Comparison of ENCODE assay signal across 8 cellular contexts in genomic region chr6:107847844-107848802, GRCh38. TPM values are rescaled to one million over a fixed set of nuclear protein-coding genes. Genes with fewer than 3 reads are reported as not detected.
A peak's percentile ranks its signal among the peaks of the same experiment; 100 is the strongest.
DNase-seq lines count a peak whose midpoint lies in the region; ATAC-seq and TF ChIP-seq lines count a peak whose summit lies in the region.

No MANE protein-coding gene starts in this region.

- TF ChIP-seq RAD21 in neural cell (conservative IDR thresholded peaks at IDR 0.05), result peak; percentile 87

- TF ChIP-seq EP300 in neural cell (conservative IDR thresholded peaks at IDR 0.05; ENCODE audit: poor library complexity, severe bottlenecking), result no peak

- H3K4me3 ChIP-seq in BLaER1 treated with 17β-estradiol and CSF1 and Interleukin-3, amounts not matched to agents 10 nM and 100 nM, result peak overlapping the region; percentile 43 to 67 (median 52)
- H3K4me3 ChIP-seq in neural cell (ENCODE audit: low read length), result peak overlapping the region; percentile 60

- H3K4me2 ChIP-seq in BLaER1 treated with 17β-estradiol and CSF1 and Interleukin-3, amounts not matched to agents 10 nM and 100 nM, result peak overlapping the region; percentile 70 to 95 (median 87)
- H3K4me2 ChIP-seq in neural cell (ENCODE audit: low read length), result no peak overlapping the region

- peak overlapping the region; percentile 42 for H2AFZ ChIP-seq in neural cell (ENCODE audit: low read depth, low read length)

- H3K36me3 ChIP-seq in BLaER1 treated with 17β-estradiol and CSF1 and Interleukin-3, amounts not matched to agents 10 nM and 100 nM, result no peaks in the 10 kb centered on the region
- H3K36me3 ChIP-seq in neural cell (ENCODE audit: insufficient read depth, low read length), result no peaks in the 10 kb centered on the region

- peak; percentile 85 for ATAC-seq in GM19438 (IDR thresholded peaks at IDR 0.05; ENCODE audit: low read depth, unreplicated experiment)
- peak; percentile 90 for ATAC-seq in stimulated activated naive CD8-positive, alpha-beta T cell treated with anti-CD3 and anti-CD28 coated beads, Interleukin-15, Interleukin-2, amounts not matched to agents 100 U/mL and 50 U/mL, for 24 hours

- peak overlapping the region; percentile 34 to 73 (median 65); a peak in 21 of 22 replicates for H3K9ac ChIP-seq in BLaER1 treated with 17β-estradiol and CSF1 and Interleukin-3, amounts not matched to agents 10 nM and 100 nM
- peak overlapping the region; percentile 48 for H3K9ac ChIP-seq in neural cell (ENCODE audit: low read length)

- no peaks in the 10 kb centered on the region for H3K9me3 ChIP-seq in BLaER1 treated with 17β-estradiol and CSF1 and Interleukin-3, amounts not matched to agents 10 nM and 100 nM (replicated peaks in 1 of 11)
- H3K9me3 ChIP-seq in neural cell (ENCODE audit: low read length), result no peaks in the 10 kb centered on the region

- in situ Hi-C loops in KBM-7 (cut with MboI; ENCODE audit: low pct_unique_long_range_greater_than_20kb, low sequenced_read_pairs), result no loop called here

- H4K20me1 ChIP-seq in BLaER1 treated with 17β-estradiol and CSF1 and Interleukin-3, amounts not matched to agents 10 nM and 100 nM, result no peaks in the 10 kb centered on the region
- no peaks in the 10 kb centered on the region for H4K20me1 ChIP-seq in neural cell (ENCODE audit: insufficient read depth)

- TF ChIP-seq CTCF in neural cell (IDR thresholded peaks at IDR 0.05; ENCODE audit: poor library complexity, severe bottlenecking), result peak; percentile 95

- H3F3A ChIP-seq in neural cell (ENCODE audit: insufficient read depth, low read length, poor library complexity, severe bottlenecking), result no peaks in the 10 kb centered on the region

- no peaks in the 10 kb centered on the region for H3K79me2 ChIP-seq in neural cell (replicated peaks; ENCODE audit: insufficient read depth, low read length)

- no peaks in the 10 kb centered on the region for H3K9me2 ChIP-seq in neural cell (ENCODE audit: insufficient read depth, low read length)

- peak overlapping the region in 3 of 11 experiments; percentile 10 to 52 (median 49); a peak in 5 of 22 replicates for H3K27ac ChIP-seq in BLaER1 treated with 17β-estradiol and CSF1 and Interleukin-3, amounts not matched to agents 10 nM and 100 nM
- no peak overlapping the region for H3K27ac ChIP-seq in neural cell (ENCODE audit: low read length)

- peaks cover 0 to 9% (median 4%) of the 10 kb centered on the region in 11 experiments; a peak in 7 of 22 replicates for H3K27me3 ChIP-seq in BLaER1 treated with 17β-estradiol and CSF1 and Interleukin-3, amounts not matched to agents 10 nM and 100 nM
- H3K27me3 ChIP-seq in neural cell (ENCODE audit: insufficient read depth, low read depth, low read length), result no peaks in the 10 kb centered on the region

- DNase-seq in KBM-7 (peak; percentile 90), RPMI8226 (peak; percentile 62), fibroblast of the conjunctiva (ENCODE audit: low read depth) (peak; percentile 55)
- peak; percentile 73 for DNase-seq in activated T-helper 9 cell treated with anti-CD3 and anti-CD28 coated beads, Interleukin-2, amount 50 U/mL, for 16 hours (ENCODE audit: low read depth)
- peak; percentile 91 for DNase-seq in stimulated activated naive CD8-positive, alpha-beta T cell treated with anti-CD3 and anti-CD28 coated beads, Interleukin-15, Interleukin-2, amounts not matched to agents 100 U/mL and 50 U/mL, for 24 hours

- H3K4me1 ChIP-seq in BLaER1 treated with 17β-estradiol and CSF1 and Interleukin-3, amounts not matched to agents 10 nM and 100 nM, result peaks cover 0 to 12% (median 9%) of the 10 kb centered on the region in 10 experiments; a peak in 13 of 20 replicates

TF ChIP-seq in neural cell, 6 proteins besides CTCF, POLR2A, EP300 and RAD21:
- no peak for TF ChIP-seq TAF1 (IDR thresholded peaks at IDR 0.05; ENCODE audit: low read depth)
- no peak for TF ChIP-seq POLR2AphosphoS5 (IDR thresholded peaks at IDR 0.05)
- TF ChIP-seq EZH2 (IDR thresholded peaks at IDR 0.05; ENCODE audit: borderline replicate concordance, insufficient read depth, low read length, poor library complexity, severe bottlenecking), result no peak
- peak; percentile 95 for TF ChIP-seq SMC3 (conservative IDR thresholded peaks at IDR 0.05; ENCODE audit: poor library complexity)
- TF ChIP-seq REST (IDR thresholded peaks at IDR 0.05; ENCODE audit: borderline replicate concordance), result no peak

RNA-seq across cellular contexts. Expression of gene SCML4, which starts 24.0 kb away (rescaled TPM):
- 13.7 and 14.9 TPM in 2 replicates for polyA plus RNA-seq in neural cell
- polyA minus RNA-seq in neural cell, result 41.6 and 42.9 TPM in 2 replicates
